ENCODE assay signal across 8 cellular contexts in genomic region chr9:121201738-121202533, GRCh38. TPM values are rescaled to one million over a fixed set of nuclear protein-coding genes. Genes with fewer than 3 reads are reported as not detected.
DNase-seq lines count a peak whose midpoint lies in the region; ATAC-seq and TF ChIP-seq lines count a peak whose summit lies in the region.

Gene RAB14 (minus strand): TSS chr9:121201869. CDS start chr9:121193412, 8,457 bp downstream.

- ATAC-seq in GM19023 (IDR thresholded peaks at IDR 0.05; ENCODE audit: unreplicated experiment) (peak; percentile 85), HG03280 (IDR thresholded peaks at IDR 0.05; ENCODE audit: unreplicated experiment) (peak; percentile 85), activated B cell treated with CpG ODN at 0.5 μM for 24 hours (ENCODE audit: low read depth) (peak; percentile 88)

- H3K9me3 Mint-ChIP-seq in activated B cell treated with CpG ODN at 0.5 μM for 24 hours (no peaks in the 10 kb centered on the region), immature natural killer cell (no peaks in the 10 kb centered on the region)

- peak within 1 kb of the TSS; percentile 94 for H3K4me3 Mint-ChIP-seq in activated B cell treated with CpG ODN at 0.5 μM for 24 hours
- peak within 1 kb of the TSS; percentile 93 to 99 (median 96) for H3K4me3 Mint-ChIP-seq in immature natural killer cell

- POLR2A ChIA-PET in activated B cell treated with CpG ODN at 0.5 μM for 24 hours (lab: Charles Lee): interaction anchor here (0.6 to 4.3 kb wide), 24 partner anchors 9 to 409 kb away, joined by 3 to 36 read pairs (median 4); partner anchors contain the start of genes CNTRL, FBXW2 and GSN

- no peak for TF ChIP-seq POLR2A in spleen (IDR thresholded peaks at IDR 0.05)

- H3K36me3 Mint-ChIP-seq in activated B cell treated with CpG ODN at 0.5 μM for 24 hours (ENCODE audit: low read depth) (peaks cover 11% of the 10 kb centered on the region), immature natural killer cell (peaks cover 0 to 4% (median 0%) of the 10 kb centered on the region in 3 donors)

- peaks cover 37 to 69% (median 51%) of the 10 kb centered on the region in 6 donors for H3K4me1 ChIP-seq in spleen

- peak within 1 kb of the TSS; percentile 91 for H3K27ac ChIP-seq in caudate nucleus (ENCODE audit: low read depth, low read length)
- H3K27ac ChIP-seq in spleen: peak within 1 kb of the TSS; percentile 94 to 98 (median 98)

- no peaks in the 10 kb centered on the region for H3K36me3 ChIP-seq in spleen

- intact Hi-C loops in activated B cell treated with CpG ODN at 0.5 μM for 24 hours (cut with micrococcal nuclease): loop anchor here (1.0 to 10.0 kb wide), 8 partner anchors 17 to 490 kb away; partner anchors contain the start of genes MEGF9 and STOM
- intact Hi-C loops in spleen (cut with DNase I; ENCODE audit: low total_unique reads): no loop called here

- 1 to 3% (median 2%) methylated on average over 29 to 55 of the region's 55 CpGs for WGBS in spleen, 5 donors

- CTCF ChIA-PET in activated B cell treated with CpG ODN at 0.5 μM for 24 hours (lab: Charles Lee): interaction anchor here (2.8 kb wide), 1 partner anchor 11 kb away, joined by 23 read pairs; no protein-coding TSS in a partner anchor

- DNase-seq in AG10803 (ENCODE audit: low read depth) (peak; percentile 97), NCI-H345 (lab: John Stamatoyannopoulos, UW) (peak; percentile 99), activated B cell treated with CpG ODN at 0.5 μM for 24 hours (peak; percentile 100), caudate nucleus (lab: John Stamatoyannopoulos, UW) (peak; percentile 90 to 100 (median 99)), immature natural killer cell (peak; percentile 100), spleen (peak; percentile 100)

- H3K9me3 ChIP-seq in spleen: no peaks in the 10 kb centered on the region

- H3K27ac Mint-ChIP-seq in activated B cell treated with CpG ODN at 0.5 μM for 24 hours (peak within 1 kb of the TSS; percentile 91), immature natural killer cell (peak within 1 kb of the TSS; percentile 92 to 97 (median 94))

- peak within 1 kb of the TSS; percentile 76 for H3K4me3 ChIP-seq in AG10803 (ENCODE audit: low read length)
- H3K4me3 ChIP-seq in spleen: peak within 1 kb of the TSS; percentile 76 to 98 (median 94)

- H3K27me3 ChIP-seq in spleen (replicated peaks in 1 of 7): no peaks in the 10 kb centered on the region

- H3K27me3 Mint-ChIP-seq in activated B cell treated with CpG ODN at 0.5 μM for 24 hours (no peaks in the 10 kb centered on the region), immature natural killer cell (ENCODE audit: low read depth in 3 of 3) (peaks cover 6 to 13% (median 11%) of the 10 kb centered on the region in 3 donors)

- H3K4me1 Mint-ChIP-seq in activated B cell treated with CpG ODN at 0.5 μM for 24 hours (peaks cover 63% of the 10 kb centered on the region), immature natural killer cell (peaks cover 52 to 53% of the 10 kb centered on the region in 2 donors)

- TF ChIP-seq CTCF in AG10803 (conservative IDR thresholded peaks at IDR 0.05; ENCODE audit: low read length) (peak; percentile 57), activated B cell treated with CpG ODN at 0.5 μM for 24 hours (IDR thresholded peaks at IDR 0.05) (no peak), spleen (IDR thresholded peaks at IDR 0.05 in 8 of 11, conservative IDR thresholded peaks at IDR 0.05 in 3 of 11) (peak; percentile 10 to 85 (median 73))

RNA-seq across cellular contexts. Expression of gene RAB14, which starts in this region (rescaled TPM):
- total RNA-seq in activated B cell treated with CpG ODN at 0.5 μM for 24 hours (55.9 and 63.8 TPM in 2 replicates), spleen (10 to 100 TPM; 46.9 to 75.2 (median 57.3) TPM)
- polyA plus RNA-seq in immature natural killer cell (10 to 100 TPM; 28.2 to 44.9 (median 36.0) TPM), spleen (10 to 100 TPM; 20.4 to 32.2 (median 23.6) TPM)

Comparison
In these comparisons a context has a peak if more than half of its experiments do, and no peak if none do; other contexts are left out.
1. Peak in every context shown above with its lines: DNase-seq, ATAC-seq, H3K4me3 ChIP-seq and H3K27ac ChIP-seq.